Comparison of ENCODE assay signal across 12 cellular contexts in the genomic region with DNA sequence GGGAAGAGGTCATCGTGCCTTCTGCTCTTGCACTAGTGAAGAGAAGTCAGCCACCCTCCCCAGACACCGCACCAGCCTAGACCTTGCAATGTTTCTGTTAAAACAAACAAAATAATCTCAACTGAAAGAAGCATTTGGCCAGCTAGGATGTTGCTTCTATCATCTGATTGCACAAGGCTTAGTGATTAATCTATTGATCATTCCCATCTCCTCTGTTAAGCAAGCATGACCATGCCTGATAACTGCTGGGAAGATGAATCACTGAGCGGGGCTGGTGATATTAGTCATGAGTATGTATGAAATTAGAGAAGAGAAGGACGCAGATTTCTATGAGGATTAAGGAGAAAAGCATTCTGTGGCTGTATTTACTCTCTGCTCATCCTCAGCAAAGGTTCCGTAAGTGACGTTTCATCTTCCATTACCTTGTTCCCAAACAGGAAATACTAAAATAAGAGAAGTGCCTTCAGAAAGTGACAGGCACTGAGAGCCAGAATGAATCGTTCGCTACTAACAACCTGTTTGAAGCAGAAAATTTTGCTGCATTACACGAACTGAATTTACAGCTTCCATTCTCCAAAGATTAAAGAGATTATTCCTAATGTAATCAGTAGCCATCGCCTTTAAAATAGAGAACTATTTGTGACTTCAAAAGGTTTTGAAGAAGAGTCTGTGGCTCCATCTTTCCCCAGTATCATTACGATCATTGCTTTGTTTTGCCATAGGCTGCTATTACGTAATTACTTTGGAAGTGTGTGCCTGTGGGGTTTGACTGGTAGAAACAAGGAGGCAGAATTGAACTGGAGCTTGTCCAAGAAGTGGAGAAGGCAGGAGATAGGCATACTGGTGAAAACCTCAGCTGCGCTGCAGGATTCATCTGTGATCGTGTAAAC.
A peak's percentile ranks its signal among the peaks of the same experiment; 100 is the strongest.
DNase-seq lines count a peak whose midpoint lies in the region; ATAC-seq and TF ChIP-seq lines count a peak whose summit lies in the region.
"Had no signal": no experiment of that assay in that cellular context is flagged by ENCODE, and none has a peak within 500 bp of the region (broad histone marks: within the 10 kb centered on the region; RNA-seq: fewer than 3 reads in every experiment).

No MANE protein-coding gene starts in this region.

- H3K36me3 Mint-ChIP-seq in MCF 10A (ENCODE audit: insufficient read depth, unreplicated experiment) = no peaks in the 10 kb centered on the region
- no peaks in the 10 kb centered on the region for H3K36me3 Mint-ChIP-seq in activated naive CD8-positive, alpha-beta T cell treated with anti-CD3 and anti-CD28 coated beads, Interleukin-2, amount 50 U/mL, for 24 hours (ENCODE audit: low read depth)

- H2BK120ac ChIP-seq in mesendoderm (ENCODE audit: low read depth, low read length) = no peak overlapping the region

- no peak overlapping the region for H3K56ac ChIP-seq in mesendoderm (ENCODE audit: low read length)

- H3K4me3 Mint-ChIP-seq in MCF 10A (ENCODE audit: unreplicated experiment) = peak overlapping the region; percentile 63
- no peak overlapping the region for H3K4me3 Mint-ChIP-seq in activated naive CD8-positive, alpha-beta T cell treated with anti-CD3 and anti-CD28 coated beads, Interleukin-2, amount 50 U/mL, for 24 hours

- no peak overlapping the region for H2BK5ac ChIP-seq in mesendoderm (ENCODE audit: low read length)

- no peaks in the 10 kb centered on the region for H3K36me3 ChIP-seq in breast epithelium
- no peaks in the 10 kb centered on the region for H3K36me3 ChIP-seq in mesendoderm (ENCODE audit: control insufficient read depth, insufficient read depth, low read length)
- H3K36me3 ChIP-seq in SJCRH30 = no peaks in the 10 kb centered on the region
- H3K36me3 ChIP-seq: BLaER1 had no signal

- H3K4me1 Mint-ChIP-seq in MCF 10A (ENCODE audit: insufficient read depth, unreplicated experiment) = peaks cover 43% of the 10 kb centered on the region
- no peaks in the 10 kb centered on the region for H3K4me1 Mint-ChIP-seq in activated naive CD8-positive, alpha-beta T cell treated with anti-CD3 and anti-CD28 coated beads, Interleukin-2, amount 50 U/mL, for 24 hours

- intact Hi-C loops in MCF 10A (cut with micrococcal nuclease) (no loop called here), breast epithelium (cut with DNase I; ENCODE audit: low total_unique reads) (no loop called here)

- H2AK5ac ChIP-seq in mesendoderm (ENCODE audit: low read length) = no peak overlapping the region

- H3K9ac ChIP-seq in mesendoderm (ENCODE audit: low read length) = no peak overlapping the region
- H3K9ac ChIP-seq: BLaER1, KMS-11 had no signal

- no peak overlapping the region for H4K5ac ChIP-seq in mesendoderm (ENCODE audit: low read length)

- no peak for ATAC-seq in SK-N-SH treated with all-trans-retinoic acid at 6 μM for 48 hours
- no peak for ATAC-seq in activated naive CD8-positive, alpha-beta T cell treated with anti-CD3 and anti-CD28 coated beads, Interleukin-2, amount 50 U/mL, for 24 hours

- no peak overlapping the region for H2BK15ac ChIP-seq in mesendoderm (replicated peaks; ENCODE audit: low read depth)

- no peak for TF ChIP-seq POLR2A in breast epithelium (IDR thresholded peaks at IDR 0.05)

- CTCF ChIA-PET in MCF 10A (lab: Yijun Ruan, JAX) = interaction anchor here (0.7 to 0.8 kb wide), 3 partner anchors 123 to 618 kb away, joined by 3 read pairs; no protein-coding TSS in a partner anchor

- H3K4me1 ChIP-seq in breast epithelium = no peaks in the 10 kb centered on the region
- no peaks in the 10 kb centered on the region for H3K4me1 ChIP-seq in mesendoderm (ENCODE audit: control insufficient read depth, low read depth, low read length)
- H3K4me1 ChIP-seq in SJCRH30 = no peaks in the 10 kb centered on the region
- H3K4me1 ChIP-seq: BLaER1 had no signal

- BruUV-seq in MCF 10A (replicated peaks; lab: Mats Ljungman, UMichigan) = TSS peak; percentile 47

- no peaks in the 10 kb centered on the region for H3K79me1 ChIP-seq in mesendoderm (ENCODE audit: low read length)

- no peaks in the 10 kb centered on the region for H3K79me2 ChIP-seq in mesendoderm (ENCODE audit: control insufficient read depth, insufficient read depth, low read length)

- POLR2A ChIA-PET in MCF 10A (lab: Yijun Ruan, JAX) = interaction anchor here (0.7 to 1.6 kb wide), 6 partner anchors 13 to 737 kb away, joined by 3 to 8 read pairs (median 4); no protein-coding TSS in a partner anchor

- H3K18ac ChIP-seq in mesendoderm (ENCODE audit: low read length) = no peak overlapping the region

- WGBS in mesendoderm (ENCODE audit: extremely low coverage, insufficient coverage, low lambda C conversion rate) = no CpG with 5 or more reads among the region's 14 CpGs

- H3K27me3 Mint-ChIP-seq in MCF 10A (ENCODE audit: insufficient read depth, unreplicated experiment) = no peaks in the 10 kb centered on the region
- peaks cover 5% of the 10 kb centered on the region for H3K27me3 Mint-ChIP-seq in activated naive CD8-positive, alpha-beta T cell treated with anti-CD3 and anti-CD28 coated beads, Interleukin-2, amount 50 U/mL, for 24 hours

- no peaks in the 10 kb centered on the region for H3K9me3 Mint-ChIP-seq in MCF 10A (ENCODE audit: unreplicated experiment)
- no peaks in the 10 kb centered on the region for H3K9me3 Mint-ChIP-seq in activated naive CD8-positive, alpha-beta T cell treated with anti-CD3 and anti-CD28 coated beads, Interleukin-2, amount 50 U/mL, for 24 hours

- TF ChIP-seq CTCF in MCF 10A (IDR thresholded peaks at IDR 0.05; ENCODE audit: unreplicated experiment) (no peak), breast epithelium (IDR thresholded peaks at IDR 0.05) (no peak)

- H3K9me3 ChIP-seq in breast epithelium (no peaks in the 10 kb centered on the region), SJCRH30 (replicated peaks) (no peaks in the 10 kb centered on the region)
- H3K9me3 ChIP-seq: BLaER1 had no signal

- no peaks in the 10 kb centered on the region for H3K27me3 ChIP-seq in breast epithelium
- no peaks in the 10 kb centered on the region for H3K27me3 ChIP-seq in mesendoderm (ENCODE audit: insufficient read depth, low read length, poor library complexity)
- no peaks in the 10 kb centered on the region for H3K27me3 ChIP-seq in SJCRH30
- H3K27me3 ChIP-seq: BLaER1 had no signal

- H3K23ac ChIP-seq in mesendoderm (ENCODE audit: low read length) = no peak overlapping the region

- peak overlapping the region; percentile 84 for H3K27ac Mint-ChIP-seq in MCF 10A (ENCODE audit: low read depth, unreplicated experiment)
- H3K27ac Mint-ChIP-seq in activated naive CD8-positive, alpha-beta T cell treated with anti-CD3 and anti-CD28 coated beads, Interleukin-2, amount 50 U/mL, for 24 hours = no peak overlapping the region

- H3K4ac ChIP-seq in mesendoderm (ENCODE audit: low read depth, low read length) = no peak overlapping the region

- DNase-seq in MCF 10A (ENCODE audit: unreplicated experiment) = peak; percentile 88
- no peak for DNase-seq in breast epithelium (ENCODE audit: low spot score in 2 of 2)
- DNase-seq in fibroblast of the conjunctiva (ENCODE audit: low read depth) = peak; percentile 60
- no peak for DNase-seq in stimulated activated CD4-positive, alpha-beta T cell treated with anti-CD3 and anti-CD28 coated beads, Interleukin-15, amount 100 ng/mL, for 24 hours
- no peak for DNase-seq in mesendoderm
- no peak for DNase-seq in activated naive CD8-positive, alpha-beta T cell treated with anti-CD3 and anti-CD28 coated beads, Interleukin-2, amount 50 U/mL, for 24 hours
- DNase-seq in SJCRH30 = no peak
- DNase-seq: dermis blood vessel endothelial cell had no signal

- H3K27ac ChIP-seq in breast epithelium (peak overlapping the region in 1 of 2 donors; percentile 48), mesendoderm (ENCODE audit: low read depth, low read length) (no peak overlapping the region), SJCRH30 (no peak overlapping the region)
- H3K27ac ChIP-seq: BLaER1, KMS-11, SK-N-MC had no signal

- H4K8ac ChIP-seq in mesendoderm (ENCODE audit: low read depth, low read length) = no peak overlapping the region

- H3K4me3 ChIP-seq in breast epithelium (peak overlapping the region in 1 of 3 donors; percentile 15), mesendoderm (ENCODE audit: low read length) (no peak overlapping the region), SJCRH30 (no peak overlapping the region)
- H3K4me3 ChIP-seq: BLaER1, SK-N-MC had no signal

- H3K4me2 ChIP-seq in mesendoderm (ENCODE audit: low read length) = no peak overlapping the region
- H3K4me2 ChIP-seq: BLaER1, KMS-11 had no signal

TF ChIP-seq in SK-N-SH treated with all-trans-retinoic acid at 6 μM for 48 hours, 23 proteins besides CTCF, POLR2A, EP300 and RAD21:
- TF ChIP-seq PPARA (CRISPR knock-in tag; IDR thresholded peaks at IDR 0.05; ENCODE audit: borderline replicate concordance) = no peak
- TF ChIP-seq ISL1 (CRISPR knock-in tag; IDR thresholded peaks at IDR 0.05) = peak; percentile 53

Comparison
In these comparisons a context has a peak if more than half of its experiments do, and no peak if none do; other contexts are left out.
1. DNase-seq: peak in MCF 10A (single experiment) and fibroblast of the conjunctiva (single experiment); none in breast epithelium (0 of 2), stimulated activated CD4-positive, alpha-beta T cell treated with anti-CD3 and anti-CD28 coated beads, Interleukin-15, amount 100 ng/mL, for 24 hours (single experiment), mesendoderm (single experiment), activated naive CD8-positive, alpha-beta T cell treated with anti-CD3 and anti-CD28 coated beads, Interleukin-2, amount 50 U/mL, for 24 hours (single experiment) and SJCRH30 (0 of 2).